ENCODE assay signal across 14 cellular contexts in genomic region chr10:11173062-11173461, GRCh38.
DNase-seq lines count a peak whose midpoint lies in the region; ATAC-seq, FAIRE-seq and TF ChIP-seq lines count a peak whose summit lies in the region.
"Had no signal": no experiment of that assay in that cellular context is flagged by ENCODE, and none has a peak within 500 bp of the region (broad histone marks: within the 10 kb centered on the region; RNA-seq: fewer than 3 reads in every experiment).

No MANE protein-coding gene starts in this region.

- POLR2A ChIA-PET in CD8-positive, alpha-beta T cell (lab: Charles Lee), result interaction anchor here (1.0 to 3.5 kb wide), 5 partner anchors 9 to 55 kb away, joined by 3 to 16 read pairs (median 5); no protein-coding TSS in a partner anchor

- H3K9me3 ChIP-seq in CD8-positive, alpha-beta T cell (ENCODE audit: low read length), result no peaks in the 10 kb centered on the region
- no peaks in the 10 kb centered on the region for H3K9me3 ChIP-seq in small intestine (ENCODE audit: control insufficient read depth, low read depth)
- H3K9me3 ChIP-seq: thyroid gland had no signal

- H3K27ac Mint-ChIP-seq in CD8-positive, alpha-beta T cell, result no peak overlapping the region

- peaks cover 97% of the 10 kb centered on the region for H3K4me1 ChIP-seq in CD8-positive, alpha-beta T cell (ENCODE audit: insufficient read depth, low read length)
- H3K4me1 ChIP-seq in small intestine (ENCODE audit: control insufficient read depth in 2 of 2, insufficient read depth in 1 of 2, low read depth in 1 of 2, low read length in 1 of 2), result no peaks in the 10 kb centered on the region
- H3K4me1 ChIP-seq: thyroid gland had no signal

- peaks cover 51% of the 10 kb centered on the region for H3K36me3 Mint-ChIP-seq in CD8-positive, alpha-beta T cell

- no peak for FAIRE-seq in small intestine (lab: Jason Lieb, UNC)
- FAIRE-seq: keratinocyte had no signal

- WGBS in small intestine, 3 donors, result 79 to 86% (median 80%) methylated on average over 5 of the region's 5 CpGs

- H3K4me3 ChIP-seq in CD8-positive, alpha-beta T cell (ENCODE audit: low read depth, low read length), result peak overlapping the region; percentile 10
- peak overlapping the region in 26 of 59 donors; percentile 0 to 81 (median 24) for H3K4me3 ChIP-seq in dorsolateral prefrontal cortex
- no peak overlapping the region for H3K4me3 ChIP-seq in small intestine (ENCODE audit: low read depth in 1 of 2, low read length in 2 of 2)
- H3K4me3 ChIP-seq: SK-N-MC, thyroid gland had no signal

- CTCF ChIA-PET in CD8-positive, alpha-beta T cell (lab: Charles Lee), result interaction anchor here (1.0 to 14.6 kb wide), 5 partner anchors 9 to 92 kb away, joined by 3 to 202 read pairs (median 3); no protein-coding TSS in a partner anchor

- intact Hi-C loops in CD8-positive, alpha-beta T cell (cut with DNase I, micrococcal nuclease), result loop anchor here in 1 of 2 experiments (2.0 kb wide), 1 partner anchor 98 kb away; no protein-coding TSS in a partner anchor
- intact Hi-C loops in dorsolateral prefrontal cortex (cut with DNase I), result loop anchor here in 1 of 2 donors (10.0 kb wide), 1 partner anchor 92 kb away; no protein-coding TSS in a partner anchor

- H3K27me3 Mint-ChIP-seq in CD8-positive, alpha-beta T cell (ENCODE audit: low read depth), result no peaks in the 10 kb centered on the region
- H3K27me3 Mint-ChIP-seq: central memory CD8-positive, alpha-beta T cell had no signal

- no peak for TF ChIP-seq CTCF in CD8-positive, alpha-beta T cell (IDR thresholded peaks at IDR 0.05)
- TF ChIP-seq CTCF in dorsolateral prefrontal cortex (IDR thresholded peaks at IDR 0.05 in 54 of 56, conservative IDR thresholded peaks at IDR 0.05 in 2 of 56; ENCODE audit: low read depth in 1 of 56, partially characterized antibody in 56 of 56), result no peak

- peak; percentile 32 for ATAC-seq in CD8-positive, alpha-beta T cell
- ATAC-seq in GM18867 (IDR thresholded peaks at IDR 0.05; ENCODE audit: unreplicated experiment), result peak; percentile 27
- no peak for ATAC-seq in activated CD4-positive, CD25-positive, alpha-beta regulatory T cell treated with anti-CD3 and anti-CD28 coated beads, Interleukin-2, amount 50 U/mL, for 24 hours
- no peak for ATAC-seq in HG03520 (IDR thresholded peaks at IDR 0.05; ENCODE audit: unreplicated experiment)

- no peaks in the 10 kb centered on the region for H3K9me3 Mint-ChIP-seq in CD8-positive, alpha-beta T cell
- H3K9me3 Mint-ChIP-seq: central memory CD8-positive, alpha-beta T cell had no signal

- H3K4me3 Mint-ChIP-seq in CD8-positive, alpha-beta T cell, result no peak overlapping the region
- H3K4me3 Mint-ChIP-seq: central memory CD8-positive, alpha-beta T cell had no signal

- H3K36me3 ChIP-seq in CD8-positive, alpha-beta T cell (ENCODE audit: insufficient read depth, low read length), result peaks cover 14% of the 10 kb centered on the region
- no peaks in the 10 kb centered on the region for H3K36me3 ChIP-seq in small intestine (ENCODE audit: control insufficient read depth in 2 of 2, insufficient read depth in 2 of 2, low read length in 2 of 2)
- H3K36me3 ChIP-seq: thyroid gland had no signal

- no peaks in the 10 kb centered on the region for H3K4me1 Mint-ChIP-seq in CD8-positive, alpha-beta T cell (ENCODE audit: low read depth)

- no peaks in the 10 kb centered on the region for H3K27me3 ChIP-seq in CD8-positive, alpha-beta T cell (ENCODE audit: insufficient read depth, low read length)
- H3K27me3 ChIP-seq in dorsolateral prefrontal cortex (peaks cover 0 to 34% (median 0%) of the 10 kb centered on the region in 45 donors), small intestine (ENCODE audit: control insufficient read depth in 2 of 2, insufficient read depth in 2 of 2, low read length in 2 of 2) (no peaks in the 10 kb centered on the region)
- H3K27me3 ChIP-seq: thyroid gland had no signal

- peak overlapping the region; percentile 16 for H3K27ac ChIP-seq in CD8-positive, alpha-beta T cell (ENCODE audit: low read depth, low read length)
- H3K27ac ChIP-seq in dorsolateral prefrontal cortex (peak overlapping the region in 52 of 59 donors; percentile 2 to 93 (median 52)), small intestine (ENCODE audit: low read depth in 1 of 2, low read length in 1 of 2) (peak overlapping the region; percentile 19 to 30)
- H3K27ac ChIP-seq: SK-N-MC, thyroid gland had no signal

- peak in 2 of 7 experiments; percentile 15 to 37 for DNase-seq in CD8-positive, alpha-beta T cell
- DNase-seq in dorsolateral prefrontal cortex (no peak), small intestine (no peak), NCI-H2029 (lab: John Stamatoyannopoulos, UW) (no peak), NCI-H2107 (lab: John Stamatoyannopoulos, UW) (no peak)
- DNase-seq: activated CD8-positive, alpha-beta memory T cell treated with anti-CD3 and anti-CD28 coated beads, Interleukin-2, amount 50 U/mL, for 4 hours; erythroblast; thyroid gland had no signal

Comparison
In these comparisons a context has a peak if more than half of its experiments do, and no peak if none do; other contexts are left out.
1. ATAC-seq: peak in CD8-positive, alpha-beta T cell (single experiment) and GM18867 (single experiment); none in activated CD4-positive, CD25-positive, alpha-beta regulatory T cell treated with anti-CD3 and anti-CD28 coated beads, Interleukin-2, amount 50 U/mL, for 24 hours (0 of 2) and HG03520 (single experiment).
2. Peak in every context shown above with its lines, with median percentiles within 50 percentile points of each other: H3K27ac ChIP-seq.